20 cellular contexts compared by ENCODE assay signal in genomic region chr2:59664946-59665345, GRCh38.
"Had no signal": no experiment of that assay in that cellular context is flagged by ENCODE, and none has a peak within 500 bp of the region (broad histone marks: within the 10 kb centered on the region; RNA-seq: fewer than 3 reads in every experiment).

No MANE protein-coding gene starts in this region.

- H3K36me3 ChIP-seq: heart left ventricle, neutrophil, sigmoid colon, suprapubic skin, thyroid gland had no signal

- H3K27me3 Mint-ChIP-seq: naive thymus-derived CD4-positive, alpha-beta T cell; type B pancreatic cell had no signal

- H3K27ac ChIP-seq: dorsolateral prefrontal cortex, heart left ventricle, psoas muscle, sigmoid colon, skin epidermis, suprapubic skin, thyroid gland had no signal

- H3K4me1 ChIP-seq: heart left ventricle, psoas muscle, sigmoid colon, suprapubic skin, thyroid gland had no signal

- H3K9me3 ChIP-seq: heart left ventricle, neutrophil, psoas muscle, suprapubic skin, thyroid gland had no signal

- H3K27ac Mint-ChIP-seq: naive thymus-derived CD4-positive, alpha-beta T cell; nephron progenitor cell; type B pancreatic cell had no signal

- H3K27me3 ChIP-seq: heart left ventricle, neutrophil, sigmoid colon, suprapubic skin, thyroid gland had no signal

- ATAC-seq: esophagus mucosa; heart left ventricle; left lobe of liver; naive thymus-derived CD4-positive, alpha-beta T cell; psoas muscle; stimulated activated naive CD8-positive, alpha-beta T cell treated with anti-CD3 and anti-CD28 coated beads, Interleukin-15, Interleukin-2, amounts not matched to agents 100 U/mL and 50 U/mL, for 24 hours had no signal

- H3K9me3 Mint-ChIP-seq: nephron progenitor cell had no signal

- H3K4me3 Mint-ChIP-seq: naive thymus-derived CD4-positive, alpha-beta T cell; nephron progenitor cell; type B pancreatic cell had no signal

- H3K4me3 ChIP-seq: dorsolateral prefrontal cortex, heart left ventricle, psoas muscle, sigmoid colon, skin epidermis, suprapubic skin, thyroid gland had no signal

- H3K4me1 Mint-ChIP-seq: naive thymus-derived CD4-positive, alpha-beta T cell had no signal

- DNase-seq: cortex of kidney; effector memory CD4-positive, alpha-beta T cell; hippocampal formation; kidney glomerular epithelial cell; mammary epithelial cell; naive thymus-derived CD4-positive, alpha-beta T cell; nephron progenitor cell; psoas muscle; sigmoid colon; stimulated activated CD4-positive, alpha-beta T cell treated with anti-CD3 and anti-CD28 coated beads, Interleukin-2, amount 100 ng/mL, for 48 hours; stimulated activated naive CD8-positive, alpha-beta T cell treated with anti-CD3 and anti-CD28 coated beads, Interleukin-15, Interleukin-2, amounts not matched to agents 100 U/mL and 50 U/mL, for 24 hours; thyroid gland had no signal

- H3K36me3 Mint-ChIP-seq: naive thymus-derived CD4-positive, alpha-beta T cell; type B pancreatic cell had no signal
